ENCODE assay signal across 10 cellular contexts in genomic region chr10:131337656-131338055, GRCh38. TPM values are rescaled to one million over a fixed set of nuclear protein-coding genes. Genes with fewer than 3 reads are reported as not detected.
"Had no signal": no experiment of that assay in that cellular context is flagged by ENCODE, and none has a peak within 500 bp of the region (broad histone marks: within the 10 kb centered on the region; RNA-seq: fewer than 3 reads in every experiment).

No MANE protein-coding gene starts in this region.

- H3K27ac ChIP-seq: GM23248 had no signal

- H3K36me3 ChIP-seq: HAP-1 had no signal

- H3K4me1 ChIP-seq: HAP-1 had no signal

- H3K4me3 ChIP-seq: GM23248, GM23338, HAP-1 had no signal

- ATAC-seq: GM23338, HCT116 had no signal

- H3K9me3 ChIP-seq: HAP-1 had no signal

- DNase-seq: GM23248, GOT3, H7, H9, HCEC 1CT, HFFc6 had no signal

RNA-seq across cellular contexts. Expression of gene TCERG1L, which starts 26.1 kb away (rescaled TPM):
- total RNA-seq: GM23248, H4 had no signal
